9 cellular contexts compared by ENCODE assay signal in the genomic region with DNA sequence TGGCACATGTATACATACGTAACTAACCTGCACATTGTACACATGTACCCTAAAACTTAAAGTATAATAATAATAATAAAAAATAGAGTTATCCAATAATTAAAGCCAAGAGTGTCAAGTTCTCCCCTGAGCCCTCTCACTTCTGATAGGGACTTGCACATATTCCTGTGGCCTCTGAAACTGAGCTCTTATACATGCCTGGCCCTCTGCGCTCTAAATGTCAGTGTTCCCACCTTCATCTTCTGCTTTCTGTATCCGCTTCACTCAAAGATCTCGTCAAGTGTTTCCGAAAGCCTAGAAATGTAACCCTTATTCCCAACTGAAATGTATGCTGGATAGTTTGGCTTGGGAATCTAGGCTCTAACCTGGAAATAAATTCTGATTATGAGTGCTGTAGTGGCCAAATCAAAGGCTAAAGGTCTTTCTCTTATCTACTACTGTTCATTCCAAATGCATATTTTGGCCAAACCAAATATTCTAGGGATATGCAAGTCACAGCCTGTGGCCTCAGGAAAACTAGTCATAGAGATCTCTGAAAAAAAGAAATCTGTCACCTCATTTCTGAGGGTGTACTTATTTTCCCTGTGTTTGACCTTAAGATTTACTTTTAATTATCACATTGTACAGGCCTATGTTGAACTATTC.
"Had no signal": no experiment of that assay in that cellular context is flagged by ENCODE, and none has a peak within 500 bp of the region (broad histone marks: within the 10 kb centered on the region; RNA-seq: fewer than 3 reads in every experiment).

No MANE protein-coding gene starts in this region.

- H3K4me3 ChIP-seq: GM23248, HAP-1, K562 had no signal

- H3K27ac Mint-ChIP-seq: HFFc6 had no signal

- H3K36me3 ChIP-seq: HAP-1 had no signal

- H3K9me3 ChIP-seq: HAP-1 had no signal

- H3K4me3 Mint-ChIP-seq: HFFc6 had no signal

- ATAC-seq: HCT116 had no signal

- DNase-seq: GM23248, GOT3, H7, HFFc6, IMR-90 had no signal

- FAIRE-seq: K562 had no signal

- H3K27ac ChIP-seq: GM23248, HL-60 had no signal
